20 cellular contexts compared by ENCODE assay signal in genomic region chr14:51445001-51445390, GRCh38.
"Had no signal": no experiment of that assay in that cellular context is flagged by ENCODE, and none has a peak within 500 bp of the region (broad histone marks: within the 10 kb centered on the region; RNA-seq: fewer than 3 reads in every experiment).

No MANE protein-coding gene starts in this region.

- ATAC-seq: effector memory CD8-positive, alpha-beta T cell; gastroesophageal sphincter; left cardiac atrium; naive thymus-derived CD8-positive, alpha-beta T cell; stimulated activated naive B cell treated with anti-CD40 and anti-IgM and Interleukin-4, amounts not matched to agents 10 μg/mL and 1 μg/mL and 100 μg/mL, for 72 hours; stimulated activated naive CD8-positive, alpha-beta T cell treated with anti-CD3 and anti-CD28 coated beads, Interleukin-15, amount 100 ng/mL, for 72 hours had no signal

- H3K36me3 Mint-ChIP-seq: immature natural killer cell; naive thymus-derived CD8-positive, alpha-beta T cell; stimulated activated naive B cell treated with anti-CD40 and anti-IgM and Interleukin-4, amounts not matched to agents 10 μg/mL and 1 μg/mL and 100 μg/mL, for 72 hours had no signal

- H3K36me3 ChIP-seq: gastroesophageal sphincter, left ventricle myocardium inferior, right atrium auricular region, sigmoid colon, thoracic aorta, transverse colon had no signal

- H3K4me3 Mint-ChIP-seq: dendritic cell treated with granulocyte-macrophage colony-stimulating factor and Interleukin-4, amounts not matched to agents 40 ng/mL and 50 ng/mL, for 4 days; effector memory CD8-positive, alpha-beta T cell; immature natural killer cell; naive thymus-derived CD8-positive, alpha-beta T cell; stimulated activated naive B cell treated with anti-CD40 and anti-IgM and Interleukin-4, amounts not matched to agents 10 μg/mL and 1 μg/mL and 100 μg/mL, for 72 hours; stimulated activated naive CD8-positive, alpha-beta T cell treated with anti-CD3 and anti-CD28 coated beads, Interleukin-15, amount 100 ng/mL, for 72 hours had no signal

- H3K27ac Mint-ChIP-seq: dendritic cell treated with granulocyte-macrophage colony-stimulating factor and Interleukin-4, amounts not matched to agents 40 ng/mL and 50 ng/mL, for 4 days; effector memory CD8-positive, alpha-beta T cell; immature natural killer cell; naive thymus-derived CD8-positive, alpha-beta T cell; stimulated activated naive B cell treated with anti-CD40 and anti-IgM and Interleukin-4, amounts not matched to agents 10 μg/mL and 1 μg/mL and 100 μg/mL, for 72 hours; stimulated activated naive CD8-positive, alpha-beta T cell treated with anti-CD3 and anti-CD28 coated beads, Interleukin-15, amount 100 ng/mL, for 72 hours had no signal

- H3K4me3 ChIP-seq: gastroesophageal sphincter, left ventricle myocardium inferior, lung, right atrium auricular region, sigmoid colon, skin epidermis, thoracic aorta, transverse colon had no signal

- H3K9me3 ChIP-seq: gastroesophageal sphincter, left ventricle myocardium inferior, right atrium auricular region, sigmoid colon, thoracic aorta, transverse colon had no signal

- DNase-seq: effector memory CD8-positive, alpha-beta T cell; glutamatergic neuron; immature natural killer cell; kidney; left cardiac atrium; left ventricle myocardium inferior; mesendoderm; naive thymus-derived CD8-positive, alpha-beta T cell; sigmoid colon; stimulated activated CD4-positive, alpha-beta T cell treated with anti-CD3 and anti-CD28 coated beads, Interleukin-2, amount 100 ng/mL, for 24 hours; stimulated activated CD4-positive, alpha-beta T cell treated with anti-CD3 and anti-CD28 coated beads, Interleukin-4, amount 100 ng/mL, for 4 hours; stimulated activated naive B cell treated with anti-CD40 and anti-IgM and Interleukin-4, amounts not matched to agents 10 μg/mL and 1 μg/mL and 100 μg/mL, for 72 hours; stimulated activated naive CD8-positive, alpha-beta T cell treated with anti-CD3 and anti-CD28 coated beads, Interleukin-15, amount 100 ng/mL, for 72 hours; transverse colon had no signal

- H3K27ac ChIP-seq: gastroesophageal sphincter, left ventricle myocardium inferior, right atrium auricular region, sigmoid colon, skin epidermis, thoracic aorta, transverse colon had no signal

- FAIRE-seq: kidney had no signal

- H3K4me1 Mint-ChIP-seq: immature natural killer cell; stimulated activated naive B cell treated with anti-CD40 and anti-IgM and Interleukin-4, amounts not matched to agents 10 μg/mL and 1 μg/mL and 100 μg/mL, for 72 hours; stimulated activated naive CD8-positive, alpha-beta T cell treated with anti-CD3 and anti-CD28 coated beads, Interleukin-15, amount 100 ng/mL, for 72 hours had no signal

- H3K9me3 Mint-ChIP-seq: dendritic cell treated with granulocyte-macrophage colony-stimulating factor and Interleukin-4, amounts not matched to agents 40 ng/mL and 50 ng/mL, for 4 days; effector memory CD8-positive, alpha-beta T cell; immature natural killer cell; naive thymus-derived CD8-positive, alpha-beta T cell; stimulated activated naive B cell treated with anti-CD40 and anti-IgM and Interleukin-4, amounts not matched to agents 10 μg/mL and 1 μg/mL and 100 μg/mL, for 72 hours; stimulated activated naive CD8-positive, alpha-beta T cell treated with anti-CD3 and anti-CD28 coated beads, Interleukin-15, amount 100 ng/mL, for 72 hours had no signal

- H3K27me3 ChIP-seq: gastroesophageal sphincter, right atrium auricular region, sigmoid colon, transverse colon had no signal
